Comparison of ENCODE assay signal across 1 cellular context in genomic region chr20:25230177-25230831, GRCh38.
TF ChIP-seq lines count a peak whose summit lies in the region.

No MANE protein-coding gene starts in this region.

TF ChIP-seq in IMR-90, 13 proteins besides CTCF, POLR2A, EP300 and RAD21 (continued from another document):
- TF ChIP-seq USF2 (IDR thresholded peaks at IDR 0.05; ENCODE audit: low read depth, low read length) (no peak), CEBPB (IDR thresholded peaks at IDR 0.05; ENCODE audit: low read depth, low read length) (no peak), NFE2L2 (IDR thresholded peaks at IDR 0.05; ENCODE audit: low read depth, low read length) (no peak), MAZ (IDR thresholded peaks at IDR 0.05; ENCODE audit: borderline replicate concordance, low read depth, low read length) (no peak), FOS (IDR thresholded peaks at IDR 0.05; ENCODE audit: low read depth, low read length) (no peak), MXI1 (IDR thresholded peaks at IDR 0.05; ENCODE audit: borderline replicate concordance, low read depth, low read length) (no peak)
TF ChIP-seq in IMR-90: peak in this region for 0.
